Comparison of ENCODE assay signal across 8 cellular contexts in the genomic region with DNA sequence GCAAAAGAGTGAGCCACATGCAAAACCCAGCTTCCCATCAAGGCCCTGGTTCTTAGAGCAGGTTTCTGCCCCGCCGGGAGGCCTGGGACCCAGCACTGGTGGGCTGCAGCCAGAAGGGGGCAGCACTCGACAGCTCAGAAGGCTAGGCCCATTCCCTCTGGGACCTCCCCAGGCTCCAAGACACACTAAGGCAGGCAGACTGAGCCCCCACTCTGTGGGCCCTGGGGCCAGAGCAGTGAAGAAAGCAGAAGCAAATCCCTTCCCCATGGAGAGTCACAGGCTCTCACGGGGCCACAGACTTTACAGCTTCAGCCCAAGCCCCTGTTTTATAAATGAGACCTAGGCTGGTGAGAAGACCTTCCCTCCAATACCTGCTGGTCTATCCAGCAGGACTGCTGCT.
DNase-seq lines count a peak whose midpoint lies in the region; ATAC-seq and TF ChIP-seq lines count a peak whose summit lies in the region.

No MANE protein-coding gene starts in this region.

- peak; percentile 61 for DNase-seq in GM10266 (ENCODE audit: extremely low spot score)
- peak; percentile 88 for DNase-seq in KBM-7
- peak; percentile 81 to 90 for DNase-seq in SJCRH30
- peak; percentile 60 for DNase-seq in activated naive CD4-positive, alpha-beta T cell treated with Interleukin-2 at 50 U/mL for 16 hours
- peak; percentile 85 to 89 for DNase-seq in cardiac muscle cell (ENCODE audit: low read depth in 1 of 2, low spot score in 1 of 2)
- peak; percentile 85 for DNase-seq in progenitor cell of endocrine pancreas (ENCODE audit: low spot score, unreplicated experiment)
- DNase-seq in NCI-H446 treated with DMSO at 0.1 percent for 48 hours (lab: John Stamatoyannopoulos, UW): no peak

- H3K4me1 Mint-ChIP-seq in progenitor cell of endocrine pancreas (ENCODE audit: low read depth): no peaks in the 10 kb centered on the region

- H3K27ac ChIP-seq in SJCRH30 (no peak overlapping the region), cardiac muscle cell (no peak overlapping the region)

- no peak overlapping the region for H3K27ac Mint-ChIP-seq in progenitor cell of endocrine pancreas

- in situ Hi-C loops in KBM-7 (cut with MboI; ENCODE audit: low pct_unique_long_range_greater_than_20kb, low sequenced_read_pairs): loop anchor here (25.0 kb wide), 1 partner anchor 195 kb away; no protein-coding TSS in a partner anchor

- no peaks in the 10 kb centered on the region for H3K9me3 ChIP-seq in SJCRH30 (replicated peaks)
- no peaks in the 10 kb centered on the region for H3K9me3 ChIP-seq in cardiac muscle cell (ENCODE audit: low read depth)

- no peaks in the 10 kb centered on the region for H3K27me3 Mint-ChIP-seq in progenitor cell of endocrine pancreas

- H3K27me3 ChIP-seq in SJCRH30 (no peaks in the 10 kb centered on the region), cardiac muscle cell (no peaks in the 10 kb centered on the region)

- peak; percentile 98 for ATAC-seq in GM21825 (IDR thresholded peaks at IDR 0.05; ENCODE audit: unreplicated experiment)

- no peak overlapping the region for H3K4me3 Mint-ChIP-seq in progenitor cell of endocrine pancreas (ENCODE audit: low read depth)

- TF ChIP-seq CTCF in GM10266 (IDR thresholded peaks at IDR 0.05; ENCODE audit: control insufficient read depth, insufficient read depth, low read depth, missing control alignments) (peak; percentile 93), cardiac muscle cell (IDR thresholded peaks at IDR 0.05; ENCODE audit: low read depth, low read length) (peak; percentile 97), progenitor cell of endocrine pancreas (IDR thresholded peaks at IDR 0.05; ENCODE audit: unreplicated experiment) (peak; percentile 96)

- H3K4me3 ChIP-seq in SJCRH30 (no peak overlapping the region), cardiac muscle cell (no peak overlapping the region)

- no peaks in the 10 kb centered on the region for H3K4me1 ChIP-seq in SJCRH30
- H3K4me1 ChIP-seq in cardiac muscle cell (ENCODE audit: low read depth): no peaks in the 10 kb centered on the region

- no peaks in the 10 kb centered on the region for H3K36me3 Mint-ChIP-seq in progenitor cell of endocrine pancreas (ENCODE audit: insufficient read depth)

- 0 out of 2 replicates have a peak, but pooled peaks cover 2% of the 10 kb centered on the region for H3K36me3 ChIP-seq in SJCRH30
- H3K36me3 ChIP-seq in cardiac muscle cell: no peaks in the 10 kb centered on the region

- no peaks in the 10 kb centered on the region for H3K9me3 Mint-ChIP-seq in progenitor cell of endocrine pancreas (ENCODE audit: low read depth)
